8 cellular contexts compared by ENCODE assay signal in genomic region chr3:113136071-113136470, GRCh38.
A peak's percentile ranks its signal among the peaks of the same experiment; 100 is the strongest.
DNase-seq lines count a peak whose midpoint lies in the region; ATAC-seq and TF ChIP-seq lines count a peak whose summit lies in the region.

No MANE protein-coding gene starts in this region.

- WGBS in lung, 2 donors: 48 to 51% methylated on average over 6 of the region's 6 CpGs

- H3K4me3 ChIP-seq in lung: no peak overlapping the region

- H3K27ac ChIP-seq in lung (ENCODE audit: low read depth in 1 of 2, low read length in 1 of 2): no peak overlapping the region

- DNase-seq in CD1c-positive myeloid dendritic cell (ENCODE audit: extremely low spot score) (peak; percentile 45), HPDE6-E6E7 (ENCODE audit: extremely low spot score) (peak; percentile 21), astrocyte of the hippocampus (ENCODE audit: low read depth, low spot score) (peak; percentile 28), lung (ENCODE audit: low spot score) (no peak), T-helper 1 cell (no peak), 8988T (no peak)
- DNase-seq in activated CD8-positive, alpha-beta memory T cell treated with anti-CD3 and anti-CD28 coated beads, Interleukin-2, amount 50 U/mL, for 48 hours: no peak

- ATAC-seq in lung (ENCODE audit: insufficient read depth, low FRiP score): no peak
- no peak for ATAC-seq in HG02763 (IDR thresholded peaks at IDR 0.05; ENCODE audit: unreplicated experiment)

- H3K9me3 ChIP-seq in lung (ENCODE audit: control insufficient read depth in 2 of 2, insufficient read depth in 1 of 2, low read length in 1 of 2): no peaks in the 10 kb centered on the region

- peak; percentile 18 for TF ChIP-seq CTCF in lung (IDR thresholded peaks at IDR 0.05; ENCODE audit: control extremely low read depth, extremely low read depth)

- no peaks in the 10 kb centered on the region for H3K27me3 ChIP-seq in lung (ENCODE audit: control insufficient read depth, insufficient read depth)

- no peaks in the 10 kb centered on the region for H3K4me1 ChIP-seq in lung (ENCODE audit: control insufficient read depth in 2 of 2, insufficient read depth in 2 of 2, low read length in 2 of 2)

- no peaks in the 10 kb centered on the region for H3K36me3 ChIP-seq in lung (ENCODE audit: control insufficient read depth in 2 of 2, insufficient read depth in 2 of 2, low read length in 2 of 2)

Comparison
In these comparisons a context has a peak if more than half of its experiments do, and no peak if none do; other contexts are left out.
1. DNase-seq: peak in CD1c-positive myeloid dendritic cell (single experiment), HPDE6-E6E7 (single experiment) and astrocyte of the hippocampus (single experiment); none in lung (single experiment), T-helper 1 cell (0 of 5), activated CD8-positive, alpha-beta memory T cell treated with anti-CD3 and anti-CD28 coated beads, Interleukin-2, amount 50 U/mL, for 48 hours (single experiment) and 8988T (single experiment).